ENCODE assay signal across 10 cellular contexts in genomic region chr3:53238051-53238850, GRCh38. TPM values are rescaled to one million over a fixed set of nuclear protein-coding genes. Genes with fewer than 3 reads are reported as not detected.
DNase-seq lines count a peak whose midpoint lies in the region; ATAC-seq, FAIRE-seq and TF ChIP-seq lines count a peak whose summit lies in the region.
"Had no signal": no experiment of that assay in that cellular context is flagged by ENCODE, and none has a peak within 500 bp of the region (broad histone marks: within the 10 kb centered on the region; RNA-seq: fewer than 3 reads in every experiment).

No MANE protein-coding gene starts in this region.

- peak; percentile 97 for FAIRE-seq in islet of Langerhans (lab: Jason Lieb, UNC)
- FAIRE-seq: D721Med had no signal

- H3K4me3 Mint-ChIP-seq in activated T-helper 17 cell treated with anti-CD3 and anti-CD28 coated beads, Interleukin-2, amount 50 U/mL, for 72 hours: no peak overlapping the region
- H3K4me3 Mint-ChIP-seq: naive B cell had no signal

- H3K4me1 ChIP-seq in transverse colon: peaks cover 14 to 47% (median 39%) of the 10 kb centered on the region in 4 donors

- TF ChIP-seq CTCF in transverse colon (IDR thresholded peaks at IDR 0.05) (no peak), GM10266 (IDR thresholded peaks at IDR 0.05; ENCODE audit: control insufficient read depth, insufficient read depth, low read depth, missing control alignments) (no peak)

- H3K27me3 Mint-ChIP-seq in activated T-helper 17 cell treated with anti-CD3 and anti-CD28 coated beads, Interleukin-2, amount 50 U/mL, for 72 hours: no peaks in the 10 kb centered on the region
- H3K27me3 Mint-ChIP-seq: naive B cell had no signal

- H3K27ac ChIP-seq in transverse colon: peak overlapping the region; percentile 71 to 88 (median 78)

- no peaks in the 10 kb centered on the region for H3K9me3 ChIP-seq in transverse colon

- no peak for TF ChIP-seq POLR2A in transverse colon (IDR thresholded peaks at IDR 0.05)

- WGBS in transverse colon (ENCODE audit: low coverage in 1 of 2), 2 donors: 81% methylated on average over 6 of the region's 6 CpGs; no CpG with 5 or more reads in 1 of the 2 donors

- in situ Hi-C loops in transverse colon (cut with MboI; ENCODE audit: low pct_ligation_motif_present in 1 of 4, low pct_unique_long_range_greater_than_20kb in 1 of 4, low sequenced_read_pairs in 3 of 4): no loop called here

- TF ChIP-seq EP300 in transverse colon (IDR thresholded peaks at IDR 0.05; ENCODE audit: low read depth): no peak

- intact Hi-C loops in transverse colon (cut with DNase I; ENCODE audit: low total_unique reads): no loop called here

- H3K36me3 Mint-ChIP-seq in activated naive CD4-positive, alpha-beta T cell treated with anti-CD3 and anti-CD28 coated beads, Interleukin-2, amount 50 U/mL, for 72 hours: no peaks in the 10 kb centered on the region
- peaks cover 85% of the 10 kb centered on the region for H3K36me3 Mint-ChIP-seq in activated T-helper 17 cell treated with anti-CD3 and anti-CD28 coated beads, Interleukin-2, amount 50 U/mL, for 72 hours (ENCODE audit: low read depth)

- ATAC-seq in activated naive CD4-positive, alpha-beta T cell treated with anti-CD3 and anti-CD28 coated beads, Interleukin-2, amount 50 U/mL, for 72 hours: peak in 1 of 2 donors; percentile 19
- ATAC-seq in activated T-helper 17 cell treated with anti-CD3 and anti-CD28 coated beads, Interleukin-2, amount 50 U/mL, for 72 hours (replicated peaks): no peak

- H3K4me3 ChIP-seq in transverse colon: no peak overlapping the region

- no peaks in the 10 kb centered on the region for H3K9me3 Mint-ChIP-seq in activated naive CD4-positive, alpha-beta T cell treated with anti-CD3 and anti-CD28 coated beads, Interleukin-2, amount 50 U/mL, for 72 hours
- no peaks in the 10 kb centered on the region for H3K9me3 Mint-ChIP-seq in activated T-helper 17 cell treated with anti-CD3 and anti-CD28 coated beads, Interleukin-2, amount 50 U/mL, for 72 hours
- H3K9me3 Mint-ChIP-seq: naive B cell had no signal

- H3K27me3 ChIP-seq in transverse colon: no peaks in the 10 kb centered on the region

- H3K4me1 Mint-ChIP-seq in activated T-helper 17 cell treated with anti-CD3 and anti-CD28 coated beads, Interleukin-2, amount 50 U/mL, for 72 hours: peaks cover 7% of the 10 kb centered on the region

- H3K27ac Mint-ChIP-seq in activated naive CD4-positive, alpha-beta T cell treated with anti-CD3 and anti-CD28 coated beads, Interleukin-2, amount 50 U/mL, for 72 hours: peak overlapping the region; percentile 1 to 69
- H3K27ac Mint-ChIP-seq in activated T-helper 17 cell treated with anti-CD3 and anti-CD28 coated beads, Interleukin-2, amount 50 U/mL, for 72 hours: peak overlapping the region; percentile 50

- DNase-seq in activated naive CD4-positive, alpha-beta T cell treated with anti-CD3 and anti-CD28 coated beads, Interleukin-2, amount 50 U/mL, for 72 hours (ENCODE audit: low spot score in 2 of 2): no peak
- no peak for DNase-seq in activated naive CD4-positive, alpha-beta T cell treated with anti-CD3 and anti-CD28 coated beads, Interleukin-2, amount 50 U/mL, for 16 hours
- DNase-seq in transverse colon: peak; percentile 51
- no peak for DNase-seq in effector CD8-positive, alpha-beta T cell (lab: John Stamatoyannopoulos, UW)
- no peak for DNase-seq in OCI-M1 (lab: John Stamatoyannopoulos, UW)
- DNase-seq in GM10266 (ENCODE audit: extremely low spot score): no peak
- DNase-seq: naive B cell had no signal

- H3K36me3 ChIP-seq in transverse colon: peaks cover 0 to 43% (median 18%) of the 10 kb centered on the region in 4 donors

RNA-seq across cellular contexts. Expression of gene TKT, which starts 17.6 kb away (rescaled TPM):
- total RNA-seq in activated naive CD4-positive, alpha-beta T cell treated with anti-CD3 and anti-CD28 coated beads, Interleukin-2, amount 50 U/mL, for 72 hours: 100 to 1,000 TPM; 258 to 359 TPM
- total RNA-seq in activated T-helper 17 cell treated with anti-CD3 and anti-CD28 coated beads, Interleukin-2, amount 50 U/mL, for 72 hours: 100 to 1,000 TPM; 150 to 296 TPM
- total RNA-seq in transverse colon: 100 to 1,000 TPM in 3 of 4 donors, 10 to 100 TPM in 1; 97.3 to 338 (median 167) TPM
